ENCODE assay signal across 16 cellular contexts in genomic region chr2:36949845-36950244, GRCh38.
"Had no signal": no experiment of that assay in that cellular context is flagged by ENCODE, and none has a peak within 500 bp of the region (broad histone marks: within the 10 kb centered on the region; RNA-seq: fewer than 3 reads in every experiment).

No MANE protein-coding gene starts in this region.

- H3K4me1 ChIP-seq: SJCRH30 had no signal

- H3K27me3 Mint-ChIP-seq: naive thymus-derived CD8-positive, alpha-beta T cell had no signal

- H3K9me3 ChIP-seq: left lung, SJCRH30, testis, upper lobe of right lung had no signal

- H3K4me3 Mint-ChIP-seq: naive thymus-derived CD8-positive, alpha-beta T cell had no signal

- H3K9me3 Mint-ChIP-seq: naive thymus-derived CD8-positive, alpha-beta T cell had no signal

- H3K27ac ChIP-seq: adrenal gland, left lung, SJCRH30, skin epidermis, testis, upper lobe of right lung had no signal

- H3K27me3 ChIP-seq: adrenal gland, cardiac muscle cell, left lung, SJCRH30, testis, upper lobe of right lung had no signal

- ATAC-seq: esophagus mucosa; left lung; naive thymus-derived CD8-positive, alpha-beta T cell; right cardiac atrium; stimulated activated naive CD8-positive, alpha-beta T cell treated with anti-CD3 and anti-CD28 coated beads, Interleukin-15, Interleukin-2, amounts not matched to agents 100 U/mL and 50 U/mL, for 24 hours; upper lobe of right lung had no signal

- DNase-seq: activated CD4-positive, alpha-beta T cell treated with anti-CD3 and anti-CD28 coated beads, Interleukin-2, amount 50 U/mL, for 48 hours; activated naive CD4-positive, alpha-beta T cell treated with Interleukin-2 at 50 U/mL for 16 hours; adrenal gland; left lung; mammary epithelial cell; naive thymus-derived CD8-positive, alpha-beta T cell; right cardiac atrium; SJCRH30; stimulated activated CD4-positive, alpha-beta T cell treated with anti-CD3 and anti-CD28 coated beads, Interleukin-4, amount 100 ng/mL, for 4 hours; stimulated activated CD8-positive, alpha-beta memory T cell treated with anti-CD3 and anti-CD28 coated beads, Interleukin-4, amount 100 ng/mL, for 48 hours; stimulated activated naive CD8-positive, alpha-beta T cell treated with anti-CD3 and anti-CD28 coated beads, Interleukin-15, Interleukin-2, amounts not matched to agents 100 U/mL and 50 U/mL, for 24 hours; testis; upper lobe of right lung had no signal
